Comparison of ENCODE assay signal across 8 cellular contexts in the genomic region with DNA sequence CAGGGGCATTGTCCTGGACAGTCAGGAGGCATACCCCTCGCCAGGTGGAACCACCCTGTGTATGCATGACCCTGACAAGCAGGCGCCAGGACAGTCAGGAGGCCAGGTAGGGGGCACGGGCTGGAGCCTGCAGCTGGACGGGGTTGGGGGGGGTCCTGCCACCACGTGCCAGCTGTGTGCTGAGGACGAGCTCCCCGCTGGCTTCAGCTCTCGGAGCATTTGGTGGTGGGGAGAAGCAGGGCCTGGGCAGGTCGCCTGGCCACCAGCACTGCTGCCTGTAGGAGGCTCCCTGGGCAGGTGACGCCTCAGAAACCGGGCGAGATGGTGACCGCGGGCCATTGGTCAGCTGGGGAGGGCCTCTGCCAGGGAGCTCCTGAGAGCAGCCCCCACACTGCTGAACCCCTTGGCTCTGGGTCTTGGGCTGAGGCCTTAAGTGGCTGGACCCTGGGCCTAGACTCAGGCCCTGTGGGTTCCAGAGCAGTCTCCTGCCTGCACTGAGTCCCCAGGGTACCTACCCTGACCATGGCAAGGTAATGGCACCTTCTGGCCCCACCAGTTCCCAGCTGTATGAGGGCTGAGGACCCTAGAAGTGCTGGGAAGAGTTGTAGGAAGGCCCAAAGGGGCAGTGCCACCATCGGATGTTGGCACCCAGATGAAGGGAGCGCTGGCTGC. TPM values are rescaled to one million over a fixed set of nuclear protein-coding genes. Genes with fewer than 3 reads are reported as not detected.
A peak's percentile ranks its signal among the peaks of the same experiment; 100 is the strongest.
DNase-seq lines count a peak whose midpoint lies in the region; ATAC-seq and TF ChIP-seq lines count a peak whose summit lies in the region.

No MANE protein-coding gene starts in this region.

- intact Hi-C loops in OCI-LY7 (cut with micrococcal nuclease; ENCODE audit: unreplicated experiment) (loop anchor here (10.0 kb wide), 1 partner anchor 51 kb away; a partner anchor contains a TSS), gastrocnemius medialis (cut with DNase I; ENCODE audit: low total_unique reads) (no loop called here)

- H3K4me3 ChIP-seq in GM12865 (ENCODE audit: low read depth, low read length) = peak overlapping the region; percentile 96
- H3K4me3 ChIP-seq in OCI-LY7 (ENCODE audit: low read depth, low read length, poor library complexity, severe bottlenecking) = peak overlapping the region; percentile 44
- H3K4me3 ChIP-seq in gastroesophageal sphincter = peak overlapping the region in 1 of 2 donors; percentile 48
- H3K4me3 ChIP-seq in gastrocnemius medialis = peak overlapping the region; percentile 26 to 52 (median 42)

- H3K79me2 ChIP-seq in OCI-LY7 (ENCODE audit: insufficient read depth, low read depth, low read length) = no peaks in the 10 kb centered on the region

- TF ChIP-seq POLR2A in gastroesophageal sphincter (IDR thresholded peaks at IDR 0.05) (no peak), gastrocnemius medialis (IDR thresholded peaks at IDR 0.05) (no peak)

- peaks cover 24% of the 10 kb centered on the region for H3K36me3 ChIP-seq in OCI-LY7 (ENCODE audit: insufficient read depth, low read length)
- peaks cover 0 to 33% of the 10 kb centered on the region in 2 donors for H3K36me3 ChIP-seq in gastroesophageal sphincter
- peaks cover 0 to 21% of the 10 kb centered on the region in 2 donors for H3K36me3 ChIP-seq in gastrocnemius medialis

- no peak for TF ChIP-seq CTCF in GM12865 (IDR thresholded peaks at IDR 0.05; ENCODE audit: insufficient read depth, low read depth, low read length, missing control alignments)
- no peak for TF ChIP-seq CTCF in OCI-LY7 (conservative IDR thresholded peaks at IDR 0.05; ENCODE audit: low read length)
- TF ChIP-seq CTCF in gastroesophageal sphincter (IDR thresholded peaks at IDR 0.05) = no peak
- TF ChIP-seq CTCF in gastrocnemius medialis (IDR thresholded peaks at IDR 0.05 in 4 of 5, conservative IDR thresholded peaks at IDR 0.05 in 1 of 5) = no peak
- no peak for TF ChIP-seq CTCF in osteocyte (IDR thresholded peaks at IDR 0.05)

- H2AFZ ChIP-seq in OCI-LY7 (ENCODE audit: low read length) = peak overlapping the region; percentile 58

- ATAC-seq in gastroesophageal sphincter (no peak), gastrocnemius medialis (no peak)

- H3K9me2 ChIP-seq in OCI-LY7 (ENCODE audit: insufficient read depth, low read length) = no peaks in the 10 kb centered on the region

- H3K27me3 ChIP-seq in gastroesophageal sphincter = no peaks in the 10 kb centered on the region
- no peaks in the 10 kb centered on the region for H3K27me3 ChIP-seq in gastrocnemius medialis

- H3K4me1 Mint-ChIP-seq in osteocyte (ENCODE audit: unreplicated experiment) = peaks cover 9% of the 10 kb centered on the region

- no peak overlapping the region for H3K4me3 Mint-ChIP-seq in osteocyte (ENCODE audit: unreplicated experiment)

- H3K27me3 Mint-ChIP-seq in osteocyte (ENCODE audit: unreplicated experiment) = no peaks in the 10 kb centered on the region

- POLR2A ChIA-PET in OCI-LY7 (lab: Charles Lee) = interaction anchor here (0.7 to 1.5 kb wide), 7 partner anchors 14 to 343 kb away, joined by 3 to 6 read pairs (median 4); a partner anchor contains a TSS

- no peak for TF ChIP-seq EP300 in gastroesophageal sphincter (IDR thresholded peaks at IDR 0.05)

- H3K4me2 ChIP-seq in OCI-LY7 (ENCODE audit: low read length) = peak overlapping the region; percentile 72

- peak overlapping the region; percentile 89 for H3K27ac ChIP-seq in OCI-LY7 (ENCODE audit: low read depth, low read length, poor library complexity, severe bottlenecking)
- H3K27ac ChIP-seq in gastroesophageal sphincter = peak overlapping the region; percentile 74 to 98 (median 92)
- peak overlapping the region; percentile 36 to 69 (median 48) for H3K27ac ChIP-seq in gastrocnemius medialis

- in situ Hi-C loops in gastrocnemius medialis (cut with MboI; ENCODE audit: low sequenced_read_pairs in 4 of 4) = no loop called here

- peaks cover 15% of the 10 kb centered on the region for H3K36me3 Mint-ChIP-seq in osteocyte (ENCODE audit: unreplicated experiment)

- H3K9me3 ChIP-seq in OCI-LY7 (ENCODE audit: low read length) (peaks cover 10% of the 10 kb centered on the region), gastroesophageal sphincter (no peaks in the 10 kb centered on the region), gastrocnemius medialis (no peaks in the 10 kb centered on the region)

- CTCF ChIA-PET in OCI-LY7 (lab: Charles Lee; ENCODE audit: unreplicated experiment) = no interaction called here

- H3K27ac Mint-ChIP-seq in osteocyte (ENCODE audit: unreplicated experiment) = no peak overlapping the region

- BruUV-seq in OCI-LY7 (replicated peaks; lab: Mats Ljungman, UMichigan) = no TSS peak

- no peaks in the 10 kb centered on the region for H3K9me3 Mint-ChIP-seq in osteocyte (ENCODE audit: unreplicated experiment)

- WGBS in gastroesophageal sphincter (ENCODE audit: low coverage in 1 of 2), 2 donors = no CpG with 5 or more reads among the region's 16 CpGs

- H4K20me1 ChIP-seq in OCI-LY7 (ENCODE audit: insufficient read depth, low read length) = no peaks in the 10 kb centered on the region

- H3K4me1 ChIP-seq in OCI-LY7 (ENCODE audit: insufficient read depth, low read length, poor library complexity, severe bottlenecking) (peaks cover 24% of the 10 kb centered on the region), gastroesophageal sphincter (peaks cover 5 to 33% (median 29%) of the 10 kb centered on the region in 3 donors), gastrocnemius medialis (peaks cover 5 to 21% of the 10 kb centered on the region in 2 donors)

- DNase-seq in GM12865 (ENCODE audit: low read depth) = peak; percentile 30
- DNase-seq in OCI-LY7 (ENCODE audit: low spot score) = no peak
- no peak for DNase-seq in gastrocnemius medialis
- no peak for DNase-seq in osteocyte (ENCODE audit: extremely low spot score, unreplicated experiment)
- no peak for DNase-seq in hippocampal formation (lab: John Stamatoyannopoulos, UW)
- DNase-seq in mucosa of gallbladder (ENCODE audit: low spot score) = no peak
- DNase-seq in activated gamma-delta T cell treated with Interleukin-2 at 50 U/mL for 16 hours = no peak

RNA-seq across cellular contexts. Expression of a gene that starts 0.8 kb away (rescaled TPM):
- 1.7 and 2.0 TPM in 2 replicates for total RNA-seq in OCI-LY7 (2014; rRNA removed; shearing (Covaris generic))
- total RNA-seq in OCI-LY7 (2022) (8.1 and 13.2 TPM in 2 replicates), gastroesophageal sphincter (1 to 10 TPM; 1.3 to 4.6 (median 2.8) TPM), gastrocnemius medialis (1 to 10 TPM in 3 of 4 donors, under 1 TPM in 1; 0.55 to 2.4 (median 1.2) TPM), osteocyte (not detected in 2 replicates), mucosa of gallbladder (19.8 TPM)

RNA-seq across cellular contexts. Expression of a gene that starts 15.4 kb away (rescaled TPM):
- total RNA-seq in OCI-LY7 (2014; rRNA removed; shearing (Covaris generic)) = 28.7 and 29.2 TPM in 2 replicates
- total RNA-seq in OCI-LY7 (2022) (46.1 and 47.7 TPM in 2 replicates), gastroesophageal sphincter (10 to 100 TPM; 23.2 to 34.8 (median 27.9) TPM), gastrocnemius medialis (10 to 100 TPM; 12.8 to 16.2 (median 13.5) TPM), osteocyte (33.5 and 35.8 TPM in 2 replicates), mucosa of gallbladder (32.9 TPM)

RNA-seq across cellular contexts. Expression of a gene that starts 27.0 kb away (rescaled TPM):
- total RNA-seq in OCI-LY7 (2014; rRNA removed; shearing (Covaris generic)) = 65.1 and 69.2 TPM in 2 replicates
- total RNA-seq in OCI-LY7 (2022) (70.6 and 79.0 TPM in 2 replicates), gastroesophageal sphincter (10 to 100 TPM; 49.5 to 75.8 (median 66.5) TPM), gastrocnemius medialis (10 to 100 TPM; 24.2 to 39.3 (median 28.7) TPM), osteocyte (53.6 and 54.7 TPM in 2 replicates), mucosa of gallbladder (61.1 TPM)

RNA-seq across cellular contexts. Expression of a gene that starts 53.5 kb away (rescaled TPM):
- not detected in 2 replicates for total RNA-seq in OCI-LY7 (2014; rRNA removed; shearing (Covaris generic))
- total RNA-seq in OCI-LY7 (2022) (not detected in 2 replicates), gastroesophageal sphincter (not detected), gastrocnemius medialis (not detected), osteocyte (not detected in 2 replicates), mucosa of gallbladder (not detected)
